Comparison of ENCODE assay signal across 16 cellular contexts in genomic region chr13:25874064-25874737, GRCh38.
DNase-seq lines count a peak whose midpoint lies in the region; FAIRE-seq and TF ChIP-seq lines count a peak whose summit lies in the region.
"Had no signal": no experiment of that assay in that cellular context is flagged by ENCODE, and none has a peak within 500 bp of the region (broad histone marks: within the 10 kb centered on the region; RNA-seq: fewer than 3 reads in every experiment).

No MANE protein-coding gene starts in this region.

- FAIRE-seq in H1 (lab: Jason Lieb, UNC) = no peak

- H3K14ac ChIP-seq in H1 (ENCODE audit: insufficient read length) = no peak overlapping the region

- H2AFZ ChIP-seq in OCI-LY7 (ENCODE audit: low read length) (peak overlapping the region; percentile 62; the same call in 1 of the 2 replicates), H1 (ENCODE audit: low read length) (no peak overlapping the region)

- H3K9me3 ChIP-seq in OCI-LY7 (ENCODE audit: low read length) = no peaks in the 10 kb centered on the region
- no peaks in the 10 kb centered on the region for H3K9me3 ChIP-seq in H1 (ENCODE audit: insufficient read depth in 2 of 2, low read depth in 1 of 2, low read length in 1 of 2)
- no peaks in the 10 kb centered on the region for H3K9me3 ChIP-seq in effector memory CD4-positive, alpha-beta T cell (ENCODE audit: control insufficient read depth, low read length)
- H3K9me3 ChIP-seq: HAP-1, vagina had no signal

- H3K27me3 Mint-ChIP-seq in activated naive CD4-positive, alpha-beta T cell treated with anti-CD3 and anti-CD28 coated beads for 36 hours (ENCODE audit: low read depth) = no peaks in the 10 kb centered on the region
- H3K27me3 Mint-ChIP-seq: dendritic cell treated with granulocyte-macrophage colony-stimulating factor and Interleukin-4, amounts not matched to agents 40 ng/mL and 50 ng/mL, for 4 days had no signal

- DNase-seq in activated naive CD4-positive, alpha-beta T cell treated with anti-CD3 and anti-CD28 coated beads for 36 hours = no peak
- no peak for DNase-seq in activated naive CD4-positive, alpha-beta T cell (lab: John Stamatoyannopoulos, UW)
- DNase-seq in OCI-LY7 (ENCODE audit: low spot score) (no peak), H1 (ENCODE audit: low read depth in 1 of 2, low spot score in 2 of 2) (no peak), kidney tubule cell (ENCODE audit: low spot score) (no peak), NOMO-1 (lab: John Stamatoyannopoulos, UW; ENCODE audit: unreplicated experiment in 2 of 2) (no peak), RKO (ENCODE audit: low spot score) (no peak)
- DNase-seq in effector memory CD4-positive, alpha-beta T cell = no peak
- DNase-seq: glutamatergic neuron, mammary epithelial cell, NCI-H1930, T1000 had no signal

- peak overlapping the region; percentile 52 for H4K91ac ChIP-seq in H1 (replicated peaks; ENCODE audit: insufficient read length, low read length)

- H3K9me2 ChIP-seq in OCI-LY7 (ENCODE audit: insufficient read depth, low read length) = no peaks in the 10 kb centered on the region

- peak overlapping the region; percentile 52; the same call in 1 of the 2 replicates for H2BK12ac ChIP-seq in H1 (ENCODE audit: low read depth, low read length)

- H3K56ac ChIP-seq in H1 (replicated peaks; ENCODE audit: insufficient read length, low read depth, low read length) = no peak overlapping the region

- no peaks in the 10 kb centered on the region for H3K27me3 ChIP-seq in H1 (replicated peaks in 1 of 4; ENCODE audit: control insufficient read depth in 3 of 4, extremely low read depth in 1 of 4, insufficient read depth in 3 of 4, low read length in 3 of 4)
- no peaks in the 10 kb centered on the region for H3K27me3 ChIP-seq in effector memory CD4-positive, alpha-beta T cell (replicated peaks; ENCODE audit: control insufficient read depth, insufficient read depth, low read length, poor library complexity, severe bottlenecking)
- H3K27me3 ChIP-seq: vagina had no signal

- no TSS peak for BruUV-seq in OCI-LY7 (replicated peaks; lab: Mats Ljungman, UMichigan)

- no peak overlapping the region for H3K4me3 Mint-ChIP-seq in activated naive CD4-positive, alpha-beta T cell treated with anti-CD3 and anti-CD28 coated beads for 36 hours
- H3K4me3 Mint-ChIP-seq: dendritic cell treated with granulocyte-macrophage colony-stimulating factor and Interleukin-4, amounts not matched to agents 40 ng/mL and 50 ng/mL, for 4 days; neural crest cell had no signal

- H4K20me1 ChIP-seq in OCI-LY7 (ENCODE audit: insufficient read depth, low read length) (no peaks in the 10 kb centered on the region), H1 (replicated peaks in 1 of 2; ENCODE audit: control insufficient read depth in 1 of 2, insufficient read depth in 2 of 2, low read length in 2 of 2) (no peaks in the 10 kb centered on the region)

- no peak overlapping the region for H3K27ac ChIP-seq in OCI-LY7 (ENCODE audit: low read depth, low read length, poor library complexity, severe bottlenecking)
- no peak overlapping the region for H3K27ac ChIP-seq in H1 (ENCODE audit: low read depth, low read length)
- no peak overlapping the region for H3K27ac ChIP-seq in effector memory CD4-positive, alpha-beta T cell (ENCODE audit: insufficient read depth, low read length, poor library complexity, severe bottlenecking)
- H3K27ac ChIP-seq: vagina had no signal

- intact Hi-C loops in activated naive CD4-positive, alpha-beta T cell treated with anti-CD3 and anti-CD28 coated beads for 36 hours (cut with micrococcal nuclease) = loop anchor here (2.0 to 10.0 kb wide), 5 partner anchors 99 to 1619 kb away; partner anchors contain the start of genes MTMR6 and RNF6
- intact Hi-C loops in OCI-LY7 (cut with micrococcal nuclease; ENCODE audit: unreplicated experiment) = no loop called here

- H3K4me2 ChIP-seq in OCI-LY7 (ENCODE audit: low read length) (no peak overlapping the region), H1 (ENCODE audit: insufficient read depth in 1 of 2, low read depth in 2 of 2, low read length in 2 of 2) (no peak overlapping the region)

- H3K79me2 ChIP-seq in OCI-LY7 (ENCODE audit: insufficient read depth, low read depth, low read length) (no peaks in the 10 kb centered on the region), H1 (ENCODE audit: control insufficient read depth in 1 of 2, insufficient read depth in 2 of 2, low read length in 2 of 2) (no peaks in the 10 kb centered on the region)

- H2BK15ac ChIP-seq in H1 (ENCODE audit: low read length) = no peak overlapping the region

- POLR2A ChIA-PET in OCI-LY7 (lab: Charles Lee) = no interaction called here
- POLR2A ChIA-PET in H1 (lab: Charles Lee; ENCODE audit: partially characterized antibody) = no interaction called here

- H3K4ac ChIP-seq in H1 (replicated peaks; ENCODE audit: insufficient read length, low read depth, low read length) = no peak overlapping the region

- H3K4me3 ChIP-seq in OCI-LY7 (ENCODE audit: low read depth, low read length, poor library complexity, severe bottlenecking) (no peak overlapping the region), H1 (ENCODE audit: extremely low read depth in 1 of 4, insufficient read depth in 2 of 4, low read depth in 3 of 4, low read length in 4 of 4) (no peak overlapping the region)
- no peak overlapping the region for H3K4me3 ChIP-seq in effector memory CD4-positive, alpha-beta T cell (ENCODE audit: insufficient read depth, low read depth, low read length, poor library complexity, severe bottlenecking)
- H3K4me3 ChIP-seq: HAP-1, vagina had no signal

- H2BK120ac ChIP-seq in H1 (replicated peaks; ENCODE audit: low read depth, low read length) = no peak overlapping the region

- H3K9ac ChIP-seq in H1 (replicated peaks in 1 of 4; ENCODE audit: extremely low read depth in 1 of 4, low read depth in 3 of 4, low read length in 3 of 4) = no peak overlapping the region

- H3K36me3 Mint-ChIP-seq in activated naive CD4-positive, alpha-beta T cell treated with anti-CD3 and anti-CD28 coated beads for 36 hours (ENCODE audit: low read depth) = no peaks in the 10 kb centered on the region

- no peak overlapping the region for H3K18ac ChIP-seq in H1 (ENCODE audit: extremely low read depth, low read length)

- H3K23ac ChIP-seq in H1 (ENCODE audit: insufficient read length) = no peak overlapping the region

- no peaks in the 10 kb centered on the region for H3K79me1 ChIP-seq in H1 (ENCODE audit: low read depth, low read length)

- no peak for TF ChIP-seq POLR2A in H1 (IDR thresholded peaks at IDR 0.05; ENCODE audit: control extremely low read depth in 1 of 2, low read depth in 2 of 2, low read length in 2 of 2)

- TF ChIP-seq EP300 in H1 (IDR thresholded peaks at IDR 0.05; ENCODE audit: borderline replicate concordance in 1 of 2, low read depth in 2 of 2, low read length in 2 of 2) = no peak

- no peak for TF ChIP-seq RAD21 in H1 (IDR thresholded peaks at IDR 0.05 in 1 of 2, conservative IDR thresholded peaks at IDR 0.05 in 1 of 2; ENCODE audit: low read depth in 2 of 2, low read length in 2 of 2)

- CTCF ChIA-PET in activated naive CD4-positive, alpha-beta T cell treated with anti-CD3 and anti-CD28 coated beads for 36 hours (lab: Charles Lee) = interaction anchor here (0.6 kb wide), 1 partner anchor 67 kb away, joined by 6 read pairs; no protein-coding TSS in a partner anchor
- CTCF ChIA-PET in OCI-LY7 (lab: Charles Lee; ENCODE audit: unreplicated experiment) (no interaction called here), H1 (lab: Charles Lee; ENCODE audit: partially characterized antibody) (interaction anchor here (0.5 kb wide), 1 partner anchor 158 kb away, joined by 4 read pairs; no protein-coding TSS in a partner anchor)

- peak overlapping the region; percentile 10; the same call in 1 of the 2 replicates for H2BK5ac ChIP-seq in H1 (ENCODE audit: low read depth, low read length)

- peak overlapping the region; percentile 82; the same call in 1 of the 2 replicates for H2AK5ac ChIP-seq in H1 (ENCODE audit: low read depth, low read length)

- peak overlapping the region; percentile 87 for H3K27ac Mint-ChIP-seq in activated naive CD4-positive, alpha-beta T cell treated with anti-CD3 and anti-CD28 coated beads for 36 hours
- H3K27ac Mint-ChIP-seq: dendritic cell treated with granulocyte-macrophage colony-stimulating factor and Interleukin-4, amounts not matched to agents 40 ng/mL and 50 ng/mL, for 4 days had no signal

- WGBS in H1 (ENCODE audit: extremely low coverage in 1 of 2, insufficient coverage in 1 of 2, insufficient read length in 1 of 2, insufficient replicate concordance in 2 of 2, low coverage in 1 of 2, low lambda C conversion rate in 2 of 2, missing lambda C conversion rate in 1 of 2), 2 experiments = 91% methylated on average over 11 of the region's 11 CpGs; no CpG with 5 or more reads in 1 of the 2 experiments

- H3K23me2 ChIP-seq in H1 (ENCODE audit: low read depth, low read length) = no peaks in the 10 kb centered on the region

- H3K36me3 ChIP-seq in OCI-LY7 (ENCODE audit: insufficient read depth, low read length) (no peaks in the 10 kb centered on the region), H1 (ENCODE audit: control insufficient read depth in 2 of 4, insufficient read depth in 4 of 4, low read length in 3 of 4) (no peaks in the 10 kb centered on the region)
- no peaks in the 10 kb centered on the region for H3K36me3 ChIP-seq in effector memory CD4-positive, alpha-beta T cell (ENCODE audit: control insufficient read depth, insufficient read depth, low read length)
- H3K36me3 ChIP-seq: HAP-1, vagina had no signal

- H3K4me1 ChIP-seq in OCI-LY7 (ENCODE audit: insufficient read depth, low read length, poor library complexity, severe bottlenecking) (no peaks in the 10 kb centered on the region), H1 (replicated peaks in 1 of 4; ENCODE audit: control insufficient read depth in 3 of 4, insufficient read depth in 4 of 4, low read length in 3 of 4) (peaks cover 0 to 9% (median 0%) of the 10 kb centered on the region in 4 experiments; a peak in 2 of 7 replicates)
- peaks cover 10% of the 10 kb centered on the region for H3K4me1 ChIP-seq in effector memory CD4-positive, alpha-beta T cell (ENCODE audit: control insufficient read depth, insufficient read depth, low read length, poor library complexity, severe bottlenecking)
- H3K4me1 ChIP-seq: HAP-1, vagina had no signal

- H2BK20ac ChIP-seq in H1 (ENCODE audit: low read length) = peak overlapping the region; percentile 78; the same call in 1 of the 2 replicates

- H3K9me3 Mint-ChIP-seq in activated naive CD4-positive, alpha-beta T cell treated with anti-CD3 and anti-CD28 coated beads for 36 hours = no peaks in the 10 kb centered on the region

- TF ChIP-seq CTCF in OCI-LY7 (conservative IDR thresholded peaks at IDR 0.05; ENCODE audit: low read length) = no peak
- TF ChIP-seq CTCF in H1 (IDR thresholded peaks at IDR 0.05; ENCODE audit: control extremely low read depth in 1 of 3, insufficient read depth in 1 of 3, low read depth in 1 of 3, low read length in 3 of 3) = no peak

- H3K4me1 Mint-ChIP-seq in activated naive CD4-positive, alpha-beta T cell treated with anti-CD3 and anti-CD28 coated beads for 36 hours (ENCODE audit: low read depth) = peaks cover 70% of the 10 kb centered on the region

- no peak overlapping the region for H4K5ac ChIP-seq in H1 (ENCODE audit: insufficient read length, low read depth, low read length)

- no peak overlapping the region for H4K8ac ChIP-seq in H1 (ENCODE audit: extremely low read depth, insufficient read depth, low read length)

TF ChIP-seq in H1, 55 proteins besides CTCF, POLR2A, EP300 and RAD21 (continues in another document):
- no peak for TF ChIP-seq CBX8 (IDR thresholded peaks at IDR 0.05; ENCODE audit: borderline replicate concordance, low read depth, low read length)
